Comparison of ENCODE assay signal across 1 cellular context in the genomic region with DNA sequence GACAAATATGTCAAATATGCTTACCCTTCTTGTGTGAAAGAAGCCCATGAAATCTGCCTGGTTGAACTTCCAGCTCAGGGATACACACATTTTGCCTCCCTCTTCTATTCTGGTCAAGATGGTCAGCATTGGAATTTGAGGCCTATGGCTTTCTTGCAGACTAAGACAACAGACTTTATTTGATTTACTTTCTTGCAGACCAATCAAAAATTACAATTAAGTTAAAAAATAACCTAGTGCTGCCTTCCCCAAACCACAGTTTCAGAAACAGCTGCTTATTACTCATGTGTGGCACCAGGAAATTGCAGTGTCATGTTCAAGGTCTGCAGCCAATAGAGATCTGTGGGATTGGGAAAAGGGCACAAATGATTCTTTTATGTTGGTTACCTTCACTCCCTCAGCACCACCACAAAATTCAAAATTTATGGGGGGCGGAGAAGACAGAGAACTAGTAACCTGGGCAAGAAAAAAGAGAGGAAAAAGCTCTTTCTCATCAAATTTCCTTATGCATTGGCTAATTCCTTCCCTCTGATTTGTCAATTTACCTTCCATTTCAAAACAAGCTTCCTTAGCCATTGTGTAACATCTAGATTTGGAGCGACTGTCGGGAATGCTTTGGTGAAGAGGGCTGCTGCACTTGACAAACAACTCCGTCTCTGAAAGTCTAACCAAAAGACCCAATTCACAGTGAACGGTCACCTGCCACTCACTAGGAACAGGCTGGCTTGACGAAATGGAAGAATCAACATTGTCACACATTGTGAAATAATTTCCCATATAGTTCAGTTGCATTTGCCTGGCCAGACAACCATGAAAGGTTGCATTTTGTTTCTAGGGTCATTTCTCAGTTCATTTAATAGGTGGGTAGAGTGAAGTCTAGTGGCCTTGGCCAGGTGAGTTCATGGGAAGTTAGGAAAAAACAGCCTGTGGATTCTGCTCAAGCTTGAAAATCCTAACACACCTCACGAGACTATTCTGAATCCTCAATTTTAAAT.
A peak's percentile ranks its signal among the peaks of the same experiment; 100 is the strongest.
TF ChIP-seq lines count a peak whose summit lies in the region.

No MANE protein-coding gene starts in this region.

TF ChIP-seq in GM12878, 131 proteins besides CTCF, POLR2A, EP300 and RAD21 (continued from another document):
- TF ChIP-seq, protein P1, sequence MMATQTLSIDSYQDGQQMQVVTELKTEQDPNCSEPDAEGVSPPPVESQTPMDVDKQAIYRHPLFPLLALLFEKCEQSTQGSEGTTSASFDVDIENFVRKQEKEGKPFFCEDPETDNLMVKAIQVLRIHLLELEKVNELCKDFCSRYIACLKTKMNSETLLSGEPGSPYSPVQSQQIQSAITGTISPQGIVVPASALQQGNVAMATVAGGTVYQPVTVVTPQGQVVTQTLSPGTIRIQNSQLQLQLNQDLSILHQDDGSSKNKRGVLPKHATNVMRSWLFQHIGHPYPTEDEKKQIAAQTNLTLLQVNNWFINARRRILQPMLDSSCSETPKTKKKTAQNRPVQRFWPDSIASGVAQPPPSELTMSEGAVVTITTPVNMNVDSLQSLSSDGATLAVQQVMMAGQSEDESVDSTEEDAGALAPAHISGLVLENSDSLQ (IDR thresholded peaks at IDR 0.05) = peak; percentile 33; the same call in 1 of the 2 replicates
- TF ChIP-seq MXI1 (IDR thresholded peaks at IDR 0.05; ENCODE audit: low read depth, low read length) (no peak), IKZF2 (IDR thresholded peaks at IDR 0.05) (peak; percentile 75 to 82), FOXK2 (IDR thresholded peaks at IDR 0.05) (0 out of 2 replicates have a peak, but pooled peaks have one; percentile 15), RELA (IDR thresholded peaks at IDR 0.05; ENCODE audit: borderline replicate concordance, partially characterized antibody) (no peak), SP1 (IDR thresholded peaks at IDR 0.05; ENCODE audit: low read depth, low read length) (no peak), POLR2AphosphoS5 (IDR thresholded peaks at IDR 0.05; ENCODE audit: low read length) (no peak), IKZF1 (conservative IDR thresholded peaks at IDR 0.05) (peak; percentile 68), ZSCAN29 (IDR thresholded peaks at IDR 0.05) (no peak), RUNX3 (IDR thresholded peaks at IDR 0.05; ENCODE audit: low read length) (peak; percentile 50), ZNF687 (IDR thresholded peaks at IDR 0.05) (peak; percentile 48; the same call in 1 of the 2 replicates), USF2 (IDR thresholded peaks at IDR 0.05; ENCODE audit: borderline replicate concordance, low read depth, low read length) (no peak), ZBED1 (IDR thresholded peaks at IDR 0.05; ENCODE audit: borderline replicate concordance) (no peak), RB1 (IDR thresholded peaks at IDR 0.05; ENCODE audit: borderline replicate concordance) (no peak), CREB1 (IDR thresholded peaks at IDR 0.05; ENCODE audit: low read depth) (no peak), ASH2L (IDR thresholded peaks at IDR 0.05; ENCODE audit: borderline replicate concordance, low read depth) (no peak), PML (IDR thresholded peaks at IDR 0.05; ENCODE audit: low read length) (no peak), SUPT20H (IDR thresholded peaks at IDR 0.05; ENCODE audit: borderline replicate concordance, control insufficient read depth, low read depth, low read length) (no peak), MLLT1 (IDR thresholded peaks at IDR 0.05) (no peak), DPF2 (IDR thresholded peaks at IDR 0.05) (0 out of 2 replicates have a peak, but pooled peaks have one; percentile 47), STAT1 (conservative IDR thresholded peaks at IDR 0.05) (no peak), RCOR1 (conservative IDR thresholded peaks at IDR 0.05; ENCODE audit: low read depth, low read length) (no peak)
- TF ChIP-seq, protein P2, sequence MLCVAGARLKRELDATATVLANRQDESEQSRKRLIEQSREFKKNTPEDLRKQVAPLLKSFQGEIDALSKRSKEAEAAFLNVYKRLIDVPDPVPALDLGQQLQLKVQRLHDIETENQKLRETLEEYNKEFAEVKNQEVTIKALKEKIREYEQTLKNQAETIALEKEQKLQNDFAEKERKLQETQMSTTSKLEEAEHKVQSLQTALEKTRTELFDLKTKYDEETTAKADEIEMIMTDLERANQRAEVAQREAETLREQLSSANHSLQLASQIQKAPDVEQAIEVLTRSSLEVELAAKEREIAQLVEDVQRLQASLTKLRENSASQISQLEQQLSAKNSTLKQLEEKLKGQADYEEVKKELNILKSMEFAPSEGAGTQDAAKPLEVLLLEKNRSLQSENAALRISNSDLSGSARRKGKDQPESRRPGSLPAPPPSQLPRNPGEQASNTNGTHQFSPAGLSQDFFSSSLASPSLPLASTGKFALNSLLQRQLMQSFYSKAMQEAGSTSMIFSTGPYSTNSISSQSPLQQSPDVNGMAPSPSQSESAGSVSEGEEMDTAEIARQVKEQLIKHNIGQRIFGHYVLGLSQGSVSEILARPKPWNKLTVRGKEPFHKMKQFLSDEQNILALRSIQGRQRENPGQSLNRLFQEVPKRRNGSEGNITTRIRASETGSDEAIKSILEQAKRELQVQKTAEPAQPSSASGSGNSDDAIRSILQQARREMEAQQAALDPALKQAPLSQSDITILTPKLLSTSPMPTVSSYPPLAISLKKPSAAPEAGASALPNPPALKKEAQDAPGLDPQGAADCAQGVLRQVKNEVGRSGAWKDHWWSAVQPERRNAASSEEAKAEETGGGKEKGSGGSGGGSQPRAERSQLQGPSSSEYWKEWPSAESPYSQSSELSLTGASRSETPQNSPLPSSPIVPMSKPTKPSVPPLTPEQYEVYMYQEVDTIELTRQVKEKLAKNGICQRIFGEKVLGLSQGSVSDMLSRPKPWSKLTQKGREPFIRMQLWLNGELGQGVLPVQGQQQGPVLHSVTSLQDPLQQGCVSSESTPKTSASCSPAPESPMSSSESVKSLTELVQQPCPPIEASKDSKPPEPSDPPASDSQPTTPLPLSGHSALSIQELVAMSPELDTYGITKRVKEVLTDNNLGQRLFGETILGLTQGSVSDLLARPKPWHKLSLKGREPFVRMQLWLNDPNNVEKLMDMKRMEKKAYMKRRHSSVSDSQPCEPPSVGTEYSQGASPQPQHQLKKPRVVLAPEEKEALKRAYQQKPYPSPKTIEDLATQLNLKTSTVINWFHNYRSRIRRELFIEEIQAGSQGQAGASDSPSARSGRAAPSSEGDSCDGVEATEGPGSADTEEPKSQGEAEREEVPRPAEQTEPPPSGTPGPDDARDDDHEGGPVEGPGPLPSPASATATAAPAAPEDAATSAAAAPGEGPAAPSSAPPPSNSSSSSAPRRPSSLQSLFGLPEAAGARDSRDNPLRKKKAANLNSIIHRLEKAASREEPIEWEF (IDR thresholded peaks at IDR 0.05; ENCODE audit: insufficient replicate concordance, low read depth, low read length) = no peak
